Comparison of ENCODE assay signal across 16 cellular contexts in genomic region chr12:55965240-55965639, GRCh38. TPM values are rescaled to one million over a fixed set of nuclear protein-coding genes. Genes with fewer than 3 reads are reported as not detected.
DNase-seq lines count a peak whose midpoint lies in the region; ATAC-seq lines count a peak whose summit lies in the region.
"Had no signal": no experiment of that assay in that cellular context is flagged by ENCODE, and none has a peak within 500 bp of the region (broad histone marks: within the 10 kb centered on the region; RNA-seq: fewer than 3 reads in every experiment).

No MANE protein-coding gene starts in this region.

- H3K36me3 Mint-ChIP-seq in activated CD4-positive, alpha-beta T cell treated with anti-CD3 and anti-CD28 coated beads, Interleukin-2, amount 10 ng/mL, durations not matched to agents 7 days and 5 days (ENCODE audit: low read depth), result peaks cover 17% of the 10 kb centered on the region
- H3K36me3 Mint-ChIP-seq in activated CD4-positive, alpha-beta T cell treated with anti-CD3 and anti-CD28 coated beads for 36 hours (ENCODE audit: low read depth), result peaks cover 23% of the 10 kb centered on the region
- H3K36me3 Mint-ChIP-seq in T-cell, result no peaks in the 10 kb centered on the region

- peaks cover 32% of the 10 kb centered on the region for H3K4me1 Mint-ChIP-seq in activated CD4-positive, alpha-beta T cell treated with anti-CD3 and anti-CD28 coated beads, Interleukin-2, amount 10 ng/mL, durations not matched to agents 7 days and 5 days
- H3K4me1 Mint-ChIP-seq in activated CD4-positive, alpha-beta T cell treated with anti-CD3 and anti-CD28 coated beads for 36 hours, result peaks cover 30% of the 10 kb centered on the region
- peaks cover 30 to 31% (median 30%) of the 10 kb centered on the region in 3 donors for H3K4me1 Mint-ChIP-seq in T-cell

- no peak overlapping the region for H2BK12ac ChIP-seq in neuronal stem cell (ENCODE audit: low read length)

- H3K27ac ChIP-seq in neuronal stem cell (replicated peaks; ENCODE audit: low read length), result peak overlapping the region; percentile 80
- H3K27ac ChIP-seq: WERI-Rb-1 had no signal

- DNase-seq in activated CD4-positive, alpha-beta T cell treated with anti-CD3 and anti-CD28 coated beads, Interleukin-2, amount 10 ng/mL, durations not matched to agents 7 days and 5 days, result no peak
- DNase-seq in activated CD4-positive, alpha-beta T cell treated with anti-CD3 and anti-CD28 coated beads for 36 hours, result no peak
- DNase-seq in T-cell, result no peak
- peak; percentile 44 for DNase-seq in neuronal stem cell (ENCODE audit: low spot score)
- no peak for DNase-seq in hepatic stellate cell (ENCODE audit: low spot score)
- DNase-seq: activated CD8-positive, alpha-beta memory T cell treated with anti-CD3 and anti-CD28 coated beads, Interleukin-2, amount 50 U/mL, for 4 hours; HCEC 1CT; MV-4-11; NCI-H2171; SIG-M5; substantia nigra; WERI-Rb-1 had no signal

- ATAC-seq in activated CD4-positive, alpha-beta T cell treated with anti-CD3 and anti-CD28 coated beads for 36 hours, result no peak
- ATAC-seq in T-cell (replicated peaks in 1 of 4) (no peak), HG02759 (IDR thresholded peaks at IDR 0.05; ENCODE audit: unreplicated experiment) (no peak), HG03521 (IDR thresholded peaks at IDR 0.05; ENCODE audit: unreplicated experiment) (no peak)

- no peak overlapping the region for H2BK15ac ChIP-seq in neuronal stem cell (ENCODE audit: low read length)

- no peak overlapping the region for H2BK5ac ChIP-seq in neuronal stem cell (ENCODE audit: low read length)

- CTCF ChIA-PET in activated CD4-positive, alpha-beta T cell treated with anti-CD3 and anti-CD28 coated beads, Interleukin-2, amount 10 ng/mL, durations not matched to agents 7 days and 5 days (lab: Charles Lee), result interaction anchor here (0.7 kb wide), 1 partner anchor 213 kb away, joined by 3 read pairs; no protein-coding TSS in a partner anchor
- CTCF ChIA-PET in activated CD4-positive, alpha-beta T cell treated with anti-CD3 and anti-CD28 coated beads for 36 hours (lab: Charles Lee), result interaction anchor here (1.6 kb wide), 1 partner anchor 226 kb away, joined by 3 read pairs; no protein-coding TSS in a partner anchor
- CTCF ChIA-PET in T-cell (lab: Charles Lee), result no interaction called here

- H3K79me1 ChIP-seq in neuronal stem cell (ENCODE audit: low read depth, low read length), result peaks cover 1% of the 10 kb centered on the region

- no peak overlapping the region for H3K14ac ChIP-seq in neuronal stem cell (ENCODE audit: low read length)

- peak overlapping the region; percentile 5 for H3K4me3 Mint-ChIP-seq in activated CD4-positive, alpha-beta T cell treated with anti-CD3 and anti-CD28 coated beads, Interleukin-2, amount 10 ng/mL, durations not matched to agents 7 days and 5 days
- H3K4me3 Mint-ChIP-seq in activated CD4-positive, alpha-beta T cell treated with anti-CD3 and anti-CD28 coated beads for 36 hours, result no peak overlapping the region
- peak overlapping the region; percentile 90 to 97 (median 92) for H3K4me3 Mint-ChIP-seq in T-cell

- peak overlapping the region; percentile 44 for H3K18ac ChIP-seq in neuronal stem cell (ENCODE audit: low read length)

- no CpG with 5 or more reads among the region's 5 CpGs for WGBS in neuronal stem cell (ENCODE audit: extremely low coverage in 2 of 2, insufficient read length in 2 of 2, insufficient replicate concordance in 1 of 2), 2 donors

- H4K91ac ChIP-seq in neuronal stem cell (ENCODE audit: low read depth, low read length, poor library complexity), result no peak overlapping the region

- intact Hi-C loops in activated CD4-positive, alpha-beta T cell treated with anti-CD3 and anti-CD28 coated beads for 36 hours (cut with DNase I, micrococcal nuclease), result no loop called here

- POLR2A ChIA-PET in activated CD4-positive, alpha-beta T cell treated with anti-CD3 and anti-CD28 coated beads, Interleukin-2, amount 10 ng/mL, durations not matched to agents 7 days and 5 days (lab: Charles Lee), result no interaction called here
- POLR2A ChIA-PET in activated CD4-positive, alpha-beta T cell treated with anti-CD3 and anti-CD28 coated beads for 36 hours (lab: Charles Lee), result interaction anchor here (0.7 kb wide), 1 partner anchor 74 kb away, joined by 3 read pairs; no protein-coding TSS in a partner anchor
- POLR2A ChIA-PET in T-cell (lab: Charles Lee), result no interaction called here

- no peaks in the 10 kb centered on the region for H3K27me3 ChIP-seq in neuronal stem cell (ENCODE audit: control insufficient read depth in 3 of 3, insufficient read depth in 3 of 3, low read depth in 1 of 3, low read length in 3 of 3)
- H3K27me3 ChIP-seq: neutrophil had no signal

- H2AFZ ChIP-seq in neuronal stem cell (ENCODE audit: low read length), result peak overlapping the region; percentile 97

- peaks cover 8 to 15% of the 10 kb centered on the region in 2 donors for H3K4me1 ChIP-seq in neuronal stem cell (ENCODE audit: control insufficient read depth in 2 of 2, insufficient read depth in 1 of 2, low read depth in 1 of 2, low read length in 2 of 2)

- peak overlapping the region; percentile 79 for H3K4me2 ChIP-seq in neuronal stem cell (ENCODE audit: insufficient read depth, low read length, poor library complexity, severe bottlenecking)

- H3K9ac ChIP-seq in neuronal stem cell (ENCODE audit: low read depth, low read length, poor library complexity), result peak overlapping the region; percentile 14

- H3K27ac Mint-ChIP-seq in activated CD4-positive, alpha-beta T cell treated with anti-CD3 and anti-CD28 coated beads, Interleukin-2, amount 10 ng/mL, durations not matched to agents 7 days and 5 days, result no peak overlapping the region
- H3K27ac Mint-ChIP-seq in activated CD4-positive, alpha-beta T cell treated with anti-CD3 and anti-CD28 coated beads for 36 hours, result no peak overlapping the region
- H3K27ac Mint-ChIP-seq in T-cell, result peak overlapping the region; percentile 8 to 25

- H3K4me3 ChIP-seq in iPS-11a (ENCODE audit: low read depth, low read length) (peak overlapping the region; percentile 0), neuronal stem cell (ENCODE audit: low read length in 2 of 2) (peak overlapping the region; percentile 80 to 82)

- peaks cover 8 to 27% of the 10 kb centered on the region in 2 donors for H3K36me3 ChIP-seq in neuronal stem cell (replicated peaks in 1 of 2; ENCODE audit: control insufficient read depth in 2 of 2, insufficient read depth in 2 of 2, low read length in 2 of 2)
- H3K36me3 ChIP-seq: neutrophil had no signal

- H3K27me3 Mint-ChIP-seq in activated CD4-positive, alpha-beta T cell treated with anti-CD3 and anti-CD28 coated beads, Interleukin-2, amount 10 ng/mL, durations not matched to agents 7 days and 5 days, result no peaks in the 10 kb centered on the region
- H3K27me3 Mint-ChIP-seq in activated CD4-positive, alpha-beta T cell treated with anti-CD3 and anti-CD28 coated beads for 36 hours, result no peaks in the 10 kb centered on the region
- H3K27me3 Mint-ChIP-seq in T-cell, result no peaks in the 10 kb centered on the region

- H2AK5ac ChIP-seq in neuronal stem cell (ENCODE audit: low read depth, low read length), result peak overlapping the region; percentile 1

- no peak overlapping the region for H4K8ac ChIP-seq in neuronal stem cell (ENCODE audit: low read depth, low read length)

- H3K23ac ChIP-seq in neuronal stem cell (ENCODE audit: low read depth, low read length, poor library complexity), result no peak overlapping the region

- H3K4ac ChIP-seq in neuronal stem cell (ENCODE audit: low read length), result no peak overlapping the region

- no peaks in the 10 kb centered on the region for H3K9me3 ChIP-seq in neuronal stem cell (replicated peaks in 1 of 2; ENCODE audit: control insufficient read depth in 2 of 2, insufficient read depth in 1 of 2, low read depth in 1 of 2, low read length in 2 of 2)
- H3K9me3 ChIP-seq: neutrophil had no signal

- no peaks in the 10 kb centered on the region for H3K9me3 Mint-ChIP-seq in activated CD4-positive, alpha-beta T cell treated with anti-CD3 and anti-CD28 coated beads, Interleukin-2, amount 10 ng/mL, durations not matched to agents 7 days and 5 days
- H3K9me3 Mint-ChIP-seq in activated CD4-positive, alpha-beta T cell treated with anti-CD3 and anti-CD28 coated beads for 36 hours (ENCODE audit: low read depth), result no peaks in the 10 kb centered on the region
- H3K9me3 Mint-ChIP-seq in T-cell, result no peaks in the 10 kb centered on the region

- H2BK120ac ChIP-seq in neuronal stem cell (ENCODE audit: low read depth, low read length), result no peak overlapping the region

RNA-seq across cellular contexts. Expression of gene PMEL, which starts 0.6 kb away (rescaled TPM):
- total RNA-seq in activated CD4-positive, alpha-beta T cell treated with anti-CD3 and anti-CD28 coated beads, Interleukin-2, amount 10 ng/mL, durations not matched to agents 7 days and 5 days, result under 1 TPM in 1 of 2 experiments, not detected in 1; 0.37 TPM
- total RNA-seq in activated CD4-positive, alpha-beta T cell treated with anti-CD3 and anti-CD28 coated beads for 36 hours, result 1 to 10 TPM in 1 of 2 experiments, under 1 TPM in 1; 0.86 to 1.2 TPM
- total RNA-seq in T-cell, result under 1 TPM in 1 of 5 donors, not detected in 4; 0.20 TPM
- 298 TPM for polyA plus RNA-seq in neuronal stem cell (2013, experiment 1 of 2)
- 291 TPM for polyA plus RNA-seq in neuronal stem cell (2013, experiment 2 of 2)

RNA-seq across cellular contexts. Expression of gene CDK2, which starts 1.4 kb away (rescaled TPM):
- total RNA-seq in activated CD4-positive, alpha-beta T cell treated with anti-CD3 and anti-CD28 coated beads, Interleukin-2, amount 10 ng/mL, durations not matched to agents 7 days and 5 days, result 100 to 1,000 TPM in 1 of 2 experiments, 10 to 100 TPM in 1; 96.6 to 106 TPM
- total RNA-seq in activated CD4-positive, alpha-beta T cell treated with anti-CD3 and anti-CD28 coated beads for 36 hours, result 100 to 1,000 TPM; 104 to 149 TPM
- total RNA-seq in T-cell, result 10 to 100 TPM; 17.8 to 32.3 (median 23.3) TPM
- 69.3 TPM for polyA plus RNA-seq in neuronal stem cell (2013, experiment 1 of 2)
- 71.8 TPM for polyA plus RNA-seq in neuronal stem cell (2013, experiment 2 of 2)

RNA-seq across cellular contexts. Expression of gene RAB5B, which starts 8.6 kb away (rescaled TPM):
- total RNA-seq in activated CD4-positive, alpha-beta T cell treated with anti-CD3 and anti-CD28 coated beads, Interleukin-2, amount 10 ng/mL, durations not matched to agents 7 days and 5 days, result 10 to 100 TPM; 56.9 to 58.1 TPM
- 10 to 100 TPM; 33.2 to 35.1 TPM for total RNA-seq in activated CD4-positive, alpha-beta T cell treated with anti-CD3 and anti-CD28 coated beads for 36 hours
- 10 to 100 TPM; 58.6 to 99.8 (median 85.7) TPM for total RNA-seq in T-cell
- 90.1 TPM for polyA plus RNA-seq in neuronal stem cell (2013, experiment 1 of 2)
- 89.7 TPM for polyA plus RNA-seq in neuronal stem cell (2013, experiment 2 of 2)

RNA-seq across cellular contexts. Expression of gene SUOX, which starts 31.8 kb away (rescaled TPM):
- 1 to 10 TPM; 2.4 to 3.5 TPM for total RNA-seq in activated CD4-positive, alpha-beta T cell treated with anti-CD3 and anti-CD28 coated beads, Interleukin-2, amount 10 ng/mL, durations not matched to agents 7 days and 5 days
- 1 to 10 TPM; 2.9 to 3.4 TPM for total RNA-seq in activated CD4-positive, alpha-beta T cell treated with anti-CD3 and anti-CD28 coated beads for 36 hours
- total RNA-seq in T-cell, result 1 to 10 TPM; 2.6 to 7.3 (median 3.2) TPM
- 17.3 TPM for polyA plus RNA-seq in neuronal stem cell (2013, experiment 1 of 2)
- 18.0 TPM for polyA plus RNA-seq in neuronal stem cell (2013, experiment 2 of 2)

RNA-seq across cellular contexts. Expression of gene DGKA, which starts 34.3 kb away (rescaled TPM):
- 100 to 1,000 TPM; 766 to 771 TPM for total RNA-seq in activated CD4-positive, alpha-beta T cell treated with anti-CD3 and anti-CD28 coated beads, Interleukin-2, amount 10 ng/mL, durations not matched to agents 7 days and 5 days
- total RNA-seq in activated CD4-positive, alpha-beta T cell treated with anti-CD3 and anti-CD28 coated beads for 36 hours, result 100 to 1,000 TPM; 341 to 385 TPM
- 1,000 to 10,000 TPM in 4 of 5 donors, 100 to 1,000 TPM in 1; 896 to 1,314 (median 1,231) TPM for total RNA-seq in T-cell
- 11.5 TPM for polyA plus RNA-seq in neuronal stem cell (2013, experiment 1 of 2)
- 10.1 TPM for polyA plus RNA-seq in neuronal stem cell (2013, experiment 2 of 2)

Comparison
In these comparisons a context has a peak if more than half of its experiments do, and no peak if none do; other contexts are left out.
1. H3K27ac Mint-ChIP-seq: peak in T-cell (2 of 2); none in activated CD4-positive, alpha-beta T cell treated with anti-CD3 and anti-CD28 coated beads, Interleukin-2, amount 10 ng/mL, durations not matched to agents 7 days and 5 days (single experiment) and activated CD4-positive, alpha-beta T cell treated with anti-CD3 and anti-CD28 coated beads for 36 hours (single experiment).
2. CTCF ChIA-PET loops: an anchor here in activated CD4-positive, alpha-beta T cell treated with anti-CD3 and anti-CD28 coated beads, Interleukin-2, amount 10 ng/mL, durations not matched to agents 7 days and 5 days (0.7 kb wide) and activated CD4-positive, alpha-beta T cell treated with anti-CD3 and anti-CD28 coated beads for 36 hours (1.6 kb wide); none called in T-cell.